8 cellular contexts compared by ENCODE assay signal in the genomic region with DNA sequence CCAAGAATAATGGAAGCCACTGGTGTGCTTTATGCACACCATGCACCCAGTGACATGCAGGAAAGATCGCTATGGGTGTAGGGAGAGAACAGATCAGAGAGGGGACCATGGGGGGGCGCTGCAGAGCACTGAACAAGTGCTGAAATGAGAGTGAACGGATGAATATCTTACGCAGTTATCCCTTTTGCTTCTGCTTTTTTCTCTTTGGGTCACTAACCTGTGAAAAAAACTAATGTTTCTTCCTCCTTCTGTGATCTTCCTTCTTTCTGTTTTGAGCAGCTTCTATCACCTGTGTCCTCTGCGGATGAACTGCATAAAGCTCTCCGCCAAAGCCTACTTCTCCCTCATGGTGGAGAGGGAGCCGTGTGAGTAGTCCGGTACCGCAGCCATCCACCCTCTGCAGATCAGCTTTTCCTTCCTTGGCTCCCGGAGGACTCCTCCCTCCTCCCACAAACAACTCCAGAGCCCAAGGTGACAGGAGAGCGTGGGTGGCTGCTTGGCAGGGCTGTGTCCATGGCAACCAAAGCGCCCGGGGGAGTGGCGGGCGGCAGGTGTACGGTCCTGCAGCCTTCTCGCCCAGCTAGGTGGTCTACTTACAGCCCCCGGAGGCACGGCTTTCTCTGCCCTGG.
DNase-seq lines count a peak whose midpoint lies in the region; ATAC-seq and TF ChIP-seq lines count a peak whose summit lies in the region.

No MANE protein-coding gene starts in this region.

- H3K9me3 Mint-ChIP-seq in activated naive CD8-positive, alpha-beta T cell treated with anti-CD3 and anti-CD28 coated beads, Interleukin-2, amount 50 U/mL, for 24 hours, result no peaks in the 10 kb centered on the region
- no peaks in the 10 kb centered on the region for H3K9me3 Mint-ChIP-seq in naive B cell

- peak; percentile 57 for DNase-seq in GM12865 (ENCODE audit: low read depth)
- peak; percentile 53 for DNase-seq in activated naive CD8-positive, alpha-beta T cell treated with anti-CD3 and anti-CD28 coated beads, Interleukin-2, amount 50 U/mL, for 24 hours
- peak; percentile 88 for DNase-seq in naive B cell
- DNase-seq in NCI-H510A treated with DMSO at 0.1 percent for 48 hours (lab: John Stamatoyannopoulos, UW), result no peak
- no peak for DNase-seq in Right ventricle myocardium superior
- no peak for DNase-seq in foreskin melanocyte

- peaks cover 4% of the 10 kb centered on the region for H3K36me3 Mint-ChIP-seq in activated naive CD8-positive, alpha-beta T cell treated with anti-CD3 and anti-CD28 coated beads, Interleukin-2, amount 50 U/mL, for 24 hours (ENCODE audit: low read depth)
- no peaks in the 10 kb centered on the region for H3K36me3 Mint-ChIP-seq in naive B cell

- ATAC-seq in HG03565 (IDR thresholded peaks at IDR 0.05; ENCODE audit: unreplicated experiment) (peak; percentile 21), naive B cell (ENCODE audit: low read depth in 2 of 2) (peak; percentile 71 to 73), Right ventricle myocardium superior (ENCODE audit: poor library complexity) (no peak), HG03439 (IDR thresholded peaks at IDR 0.05; ENCODE audit: unreplicated experiment) (no peak)
- no peak for ATAC-seq in activated naive CD8-positive, alpha-beta T cell treated with anti-CD3 and anti-CD28 coated beads, Interleukin-2, amount 50 U/mL, for 24 hours

- H3K27ac Mint-ChIP-seq in activated naive CD8-positive, alpha-beta T cell treated with anti-CD3 and anti-CD28 coated beads, Interleukin-2, amount 50 U/mL, for 24 hours, result peak overlapping the region; percentile 50
- peak overlapping the region; percentile 87 to 98 (median 94) for H3K27ac Mint-ChIP-seq in naive B cell

- peaks cover 3% of the 10 kb centered on the region for H3K27me3 Mint-ChIP-seq in activated naive CD8-positive, alpha-beta T cell treated with anti-CD3 and anti-CD28 coated beads, Interleukin-2, amount 50 U/mL, for 24 hours
- H3K27me3 Mint-ChIP-seq in naive B cell, result peaks cover 0 to 10% (median 4%) of the 10 kb centered on the region in 3 donors

- H3K4me3 ChIP-seq in GM12865 (ENCODE audit: low read depth, low read length), result no peak overlapping the region

- H3K4me3 Mint-ChIP-seq in activated naive CD8-positive, alpha-beta T cell treated with anti-CD3 and anti-CD28 coated beads, Interleukin-2, amount 50 U/mL, for 24 hours, result no peak overlapping the region
- H3K4me3 Mint-ChIP-seq in naive B cell, result peak overlapping the region; percentile 17 to 85 (median 78)

- H3K4me1 Mint-ChIP-seq in activated naive CD8-positive, alpha-beta T cell treated with anti-CD3 and anti-CD28 coated beads, Interleukin-2, amount 50 U/mL, for 24 hours, result peaks cover 43% of the 10 kb centered on the region
- peaks cover 43 to 76% (median 58%) of the 10 kb centered on the region in 3 donors for H3K4me1 Mint-ChIP-seq in naive B cell

- intact Hi-C loops in Right ventricle myocardium superior (cut with DNase I), result no loop called here

- TF ChIP-seq CTCF in GM12865 (IDR thresholded peaks at IDR 0.05; ENCODE audit: insufficient read depth, low read depth, low read length, missing control alignments), result peak; percentile 60

Comparison
In these comparisons a context has a peak if more than half of its experiments do, and no peak if none do; other contexts are left out.
1. DNase-seq: peak in GM12865 (single experiment), activated naive CD8-positive, alpha-beta T cell treated with anti-CD3 and anti-CD28 coated beads, Interleukin-2, amount 50 U/mL, for 24 hours (single experiment) and naive B cell (single experiment); none in NCI-H510A treated with DMSO at 0.1 percent for 48 hours (single experiment), Right ventricle myocardium superior (single experiment) and foreskin melanocyte (single experiment).
2. ATAC-seq: peak in HG03565 (single experiment) and naive B cell (2 of 2); none in activated naive CD8-positive, alpha-beta T cell treated with anti-CD3 and anti-CD28 coated beads, Interleukin-2, amount 50 U/mL, for 24 hours (single experiment), Right ventricle myocardium superior (single experiment) and HG03439 (single experiment).